8 cellular contexts compared by ENCODE assay signal in the genomic region with DNA sequence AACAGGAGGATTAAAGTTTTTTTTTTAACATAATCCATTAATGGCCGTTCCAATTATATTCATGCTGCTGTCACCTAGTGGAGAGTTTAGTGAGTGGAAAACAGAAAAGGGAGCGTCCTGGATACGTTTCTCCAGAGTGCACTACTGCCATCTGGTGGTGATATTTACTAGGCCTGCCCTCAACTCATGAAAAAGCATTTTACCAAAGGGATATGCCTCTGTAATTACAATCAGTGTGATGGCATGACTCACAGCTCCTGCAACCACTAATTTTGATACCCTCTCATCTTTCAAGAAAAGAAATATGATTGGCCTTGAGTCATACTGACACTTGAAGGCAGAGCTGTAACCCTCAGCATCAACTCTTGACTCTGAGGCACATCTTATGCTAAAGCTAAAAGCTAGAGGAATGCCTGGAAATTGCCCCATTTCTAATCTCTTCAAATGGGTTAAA. TPM values are rescaled to one million over a fixed set of nuclear protein-coding genes. Genes with fewer than 3 reads are reported as not detected.
A peak's percentile ranks its signal among the peaks of the same experiment; 100 is the strongest.
DNase-seq lines count a peak whose midpoint lies in the region; ATAC-seq and TF ChIP-seq lines count a peak whose summit lies in the region.

No MANE protein-coding gene starts in this region.

- H2BK5ac ChIP-seq in mesenchymal stem cell (ENCODE audit: low read depth, low read length, poor library complexity, severe bottlenecking): no peak overlapping the region

- H2AFZ ChIP-seq in mesenchymal stem cell (ENCODE audit: low read depth, low read length): no peak overlapping the region

- no peak overlapping the region for H3K9ac ChIP-seq in mesenchymal stem cell (ENCODE audit: low read length)

- H3K27ac Mint-ChIP-seq in activated CD4-positive, alpha-beta T cell treated with anti-CD3 and anti-CD28 coated beads, Interleukin-2, amount 10 ng/mL, durations not matched to agents 7 days and 5 days: no peak overlapping the region

- no peak overlapping the region for H3K18ac ChIP-seq in mesenchymal stem cell (ENCODE audit: low read depth in 1 of 2, low read length in 2 of 2)

- no peak overlapping the region for H4K91ac ChIP-seq in mesenchymal stem cell (ENCODE audit: low read length)

- no peaks in the 10 kb centered on the region for H3K27me3 ChIP-seq in effector memory CD4-positive, alpha-beta T cell (replicated peaks; ENCODE audit: control insufficient read depth, insufficient read depth, low read length, poor library complexity, severe bottlenecking)
- H3K27me3 ChIP-seq in mesenchymal stem cell (ENCODE audit: control insufficient read depth in 1 of 2, insufficient read depth in 1 of 2, low read length in 2 of 2): no peaks in the 10 kb centered on the region

- H3K9me3 Mint-ChIP-seq in activated CD4-positive, alpha-beta T cell treated with anti-CD3 and anti-CD28 coated beads, Interleukin-2, amount 10 ng/mL, durations not matched to agents 7 days and 5 days: no peaks in the 10 kb centered on the region

- no peak overlapping the region for H3K27ac ChIP-seq in effector memory CD4-positive, alpha-beta T cell (ENCODE audit: insufficient read depth, low read length, poor library complexity, severe bottlenecking)
- no peak overlapping the region for H3K27ac ChIP-seq in mesenchymal stem cell (ENCODE audit: low read length, poor library complexity, severe bottlenecking)

- no peak overlapping the region for H2AK5ac ChIP-seq in mesenchymal stem cell (ENCODE audit: low read length, severe bottlenecking)

- peak; percentile 82 for ATAC-seq in HG03558 (IDR thresholded peaks at IDR 0.05; ENCODE audit: extremely low read depth, unreplicated experiment)

- peak; percentile 68 for TF ChIP-seq CTCF in GM20000 (IDR thresholded peaks at IDR 0.05; ENCODE audit: extremely low read depth, missing control alignments)

- H3K36me3 ChIP-seq in effector memory CD4-positive, alpha-beta T cell (ENCODE audit: control insufficient read depth, insufficient read depth, low read length): no peaks in the 10 kb centered on the region
- H3K36me3 ChIP-seq in mesenchymal stem cell (ENCODE audit: control insufficient read depth in 1 of 2, insufficient read depth in 2 of 2, low read depth in 1 of 2, low read length in 2 of 2): no peaks in the 10 kb centered on the region

- no peaks in the 10 kb centered on the region for H3K79me1 ChIP-seq in mesenchymal stem cell (replicated peaks; ENCODE audit: low read length, poor library complexity, severe bottlenecking)

- no peak overlapping the region for H2BK120ac ChIP-seq in mesenchymal stem cell (ENCODE audit: low read depth, low read length)

- 0% methylated on average over 3 of the region's 3 CpGs for WGBS in mesenchymal stem cell

- H3K36me3 Mint-ChIP-seq in activated CD4-positive, alpha-beta T cell treated with anti-CD3 and anti-CD28 coated beads, Interleukin-2, amount 10 ng/mL, durations not matched to agents 7 days and 5 days (ENCODE audit: low read depth): no peaks in the 10 kb centered on the region

- no peaks in the 10 kb centered on the region for H3K4me1 Mint-ChIP-seq in activated CD4-positive, alpha-beta T cell treated with anti-CD3 and anti-CD28 coated beads, Interleukin-2, amount 10 ng/mL, durations not matched to agents 7 days and 5 days

- CTCF ChIA-PET in activated CD4-positive, alpha-beta T cell treated with anti-CD3 and anti-CD28 coated beads, Interleukin-2, amount 10 ng/mL, durations not matched to agents 7 days and 5 days (lab: Charles Lee): interaction anchor here (0.7 kb wide), 2 partner anchors 10 to 1032 kb away, joined by 3 read pairs; no protein-coding TSS in a partner anchor

- no peak overlapping the region for H4K8ac ChIP-seq in mesenchymal stem cell (ENCODE audit: low read length)

- H3K4me2 ChIP-seq in mesenchymal stem cell (ENCODE audit: low read length, poor library complexity, severe bottlenecking): no peak overlapping the region

- H3K27me3 Mint-ChIP-seq in activated CD4-positive, alpha-beta T cell treated with anti-CD3 and anti-CD28 coated beads, Interleukin-2, amount 10 ng/mL, durations not matched to agents 7 days and 5 days: no peaks in the 10 kb centered on the region

- POLR2A ChIA-PET in activated CD4-positive, alpha-beta T cell treated with anti-CD3 and anti-CD28 coated beads, Interleukin-2, amount 10 ng/mL, durations not matched to agents 7 days and 5 days (lab: Charles Lee): no interaction called here

- no peak overlapping the region for H3K4ac ChIP-seq in mesenchymal stem cell (ENCODE audit: low read depth in 1 of 2, low read length in 2 of 2)

- H3K14ac ChIP-seq in mesenchymal stem cell (ENCODE audit: low read length in 2 of 2): no peak overlapping the region

- DNase-seq in DMS 273 (lab: John Stamatoyannopoulos, UW; ENCODE audit: unreplicated experiment) (peak; percentile 93), GM20000 (ENCODE audit: low spot score) (peak; percentile 52), NCI-H526 treated with DMSO at 0.1 percent for 48 hours (lab: John Stamatoyannopoulos, UW) (peak; percentile 65), mesenchymal stem cell (peak; percentile 90)
- DNase-seq in activated CD4-positive, alpha-beta T cell treated with anti-CD3 and anti-CD28 coated beads, Interleukin-2, amount 10 ng/mL, durations not matched to agents 7 days and 5 days: peak; percentile 69
- peak; percentile 2 to 19 (median 3) for DNase-seq in effector memory CD4-positive, alpha-beta T cell
- DNase-seq in stimulated activated CD8-positive, alpha-beta memory T cell treated with anti-CD3 and anti-CD28 coated beads, Interleukin-7, amount 100 ng/mL, for 4 hours (ENCODE audit: low read depth in 2 of 2): peak; percentile 1 to 36

- no peak overlapping the region for H3K23ac ChIP-seq in mesenchymal stem cell (ENCODE audit: low read length in 2 of 2)

- no peaks in the 10 kb centered on the region for H3K4me1 ChIP-seq in effector memory CD4-positive, alpha-beta T cell (ENCODE audit: control insufficient read depth, insufficient read depth, low read length, poor library complexity, severe bottlenecking)
- no peaks in the 10 kb centered on the region for H3K4me1 ChIP-seq in mesenchymal stem cell (ENCODE audit: control insufficient read depth, insufficient read depth, low read depth, low read length)

- no peak overlapping the region for H3K4me3 ChIP-seq in effector memory CD4-positive, alpha-beta T cell (ENCODE audit: insufficient read depth, low read depth, low read length, poor library complexity, severe bottlenecking)
- no peak overlapping the region for H3K4me3 ChIP-seq in mesenchymal stem cell (ENCODE audit: insufficient read depth in 1 of 2, low read depth in 1 of 2, low read length in 2 of 2)

- H2BK15ac ChIP-seq in mesenchymal stem cell (ENCODE audit: low read depth, poor library complexity, severe bottlenecking): no peak overlapping the region

- no peak overlapping the region for H2BK12ac ChIP-seq in mesenchymal stem cell (ENCODE audit: low read length in 2 of 2)

- H3K4me3 Mint-ChIP-seq in activated CD4-positive, alpha-beta T cell treated with anti-CD3 and anti-CD28 coated beads, Interleukin-2, amount 10 ng/mL, durations not matched to agents 7 days and 5 days: no peak overlapping the region

- H3K9me3 ChIP-seq in effector memory CD4-positive, alpha-beta T cell (ENCODE audit: control insufficient read depth, low read length): no peaks in the 10 kb centered on the region
- H3K9me3 ChIP-seq in mesenchymal stem cell (ENCODE audit: control insufficient read depth, low read length): no peaks in the 10 kb centered on the region

RNA-seq across cellular contexts. Expression of gene MINAR2, which starts 20.1 kb away (rescaled TPM):
- not detected for total RNA-seq in activated CD4-positive, alpha-beta T cell treated with anti-CD3 and anti-CD28 coated beads, Interleukin-2, amount 10 ng/mL, durations not matched to agents 7 days and 5 days
- polyA plus RNA-seq in mesenchymal stem cell (2013, experiment 1 of 2): 0.06 TPM
- polyA plus RNA-seq in mesenchymal stem cell (2013, experiment 2 of 2): 0.07 TPM

Comparison
In these comparisons a context has a peak if more than half of its experiments do, and no peak if none do; other contexts are left out.
1. DNase-seq: peak in every context shown above with its lines; median percentile 93 in DMS 273; 90 in mesenchymal stem cell; 69 in activated CD4-positive, alpha-beta T cell treated with anti-CD3 and anti-CD28 coated beads, Interleukin-2, amount 10 ng/mL, durations not matched to agents 7 days and 5 days; 65 in NCI-H526 treated with DMSO at 0.1 percent for 48 hours; 52 in GM20000; 18 in stimulated activated CD8-positive, alpha-beta memory T cell treated with anti-CD3 and anti-CD28 coated beads, Interleukin-7, amount 100 ng/mL, for 4 hours; 3 in effector memory CD4-positive, alpha-beta T cell.